Comparison of ENCODE assay signal across 8 cellular contexts in the genomic region with DNA sequence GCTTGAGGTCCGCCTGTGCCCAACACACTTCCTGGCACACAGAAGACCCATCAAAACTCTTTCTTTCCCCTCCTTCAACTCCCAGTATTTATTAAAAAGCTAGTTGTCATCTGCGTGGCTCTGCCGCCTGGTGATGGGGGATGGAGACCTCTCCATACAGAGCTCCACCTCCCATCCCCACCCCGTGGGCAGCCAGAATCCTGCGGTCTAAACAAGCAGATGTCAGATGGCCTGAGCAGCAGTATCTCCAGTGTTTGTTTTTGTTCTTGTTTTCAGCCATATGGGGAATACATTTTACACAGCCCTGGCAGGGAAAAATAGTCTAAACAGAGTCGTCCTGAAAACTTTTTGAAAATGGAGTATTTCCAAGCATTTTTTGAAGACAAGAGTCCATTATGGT.
A peak's percentile ranks its signal among the peaks of the same experiment; 100 is the strongest.
DNase-seq lines count a peak whose midpoint lies in the region; ATAC-seq and TF ChIP-seq lines count a peak whose summit lies in the region.

No MANE protein-coding gene starts in this region.

- H3K27ac ChIP-seq in foreskin keratinocyte, result no peak overlapping the region

- no peaks in the 10 kb centered on the region for H3K36me3 Mint-ChIP-seq in osteocyte (ENCODE audit: unreplicated experiment)

- H3K4me1 Mint-ChIP-seq in osteocyte (ENCODE audit: unreplicated experiment), result peaks cover 12% of the 10 kb centered on the region

- no peaks in the 10 kb centered on the region for H3K27me3 Mint-ChIP-seq in osteocyte (ENCODE audit: unreplicated experiment)

- no peak overlapping the region for H3K27ac Mint-ChIP-seq in osteocyte (ENCODE audit: unreplicated experiment)

- no peak for ATAC-seq in foreskin keratinocyte
- ATAC-seq in HG02885 (IDR thresholded peaks at IDR 0.05; ENCODE audit: poor library complexity, unreplicated experiment), result no peak

- peak; percentile 89 for DNase-seq in Ammon's horn (ENCODE audit: low spot score)
- DNase-seq in NCI-H187 treated with DMSO at 0.1 percent for 48 hours (lab: John Stamatoyannopoulos, UW), result peak; percentile 47
- peak; percentile 33 for DNase-seq in dedifferentiated amniotic fluid mesenchymal stem cell (ENCODE audit: extremely low spot score)
- DNase-seq in mucosa of gallbladder (ENCODE audit: low spot score), result peak; percentile 50
- no peak for DNase-seq in osteocyte (ENCODE audit: extremely low spot score, unreplicated experiment)
- no peak for DNase-seq in activated CD8-positive, alpha-beta memory T cell treated with anti-CD3 and anti-CD28 coated beads, Interleukin-2, amount 50 U/mL, for 48 hours
- DNase-seq in foreskin keratinocyte, result no peak

- TF ChIP-seq CTCF in osteocyte (IDR thresholded peaks at IDR 0.05) (no peak), foreskin keratinocyte (conservative IDR thresholded peaks at IDR 0.05) (no peak)

- H3K4me3 Mint-ChIP-seq in osteocyte (ENCODE audit: unreplicated experiment), result no peak overlapping the region

- no peaks in the 10 kb centered on the region for H3K27me3 ChIP-seq in foreskin keratinocyte

- peaks cover 7% of the 10 kb centered on the region for H3K4me1 ChIP-seq in foreskin keratinocyte

- no peaks in the 10 kb centered on the region for H3K9me3 Mint-ChIP-seq in osteocyte (ENCODE audit: unreplicated experiment)

Comparison
In these comparisons a context has a peak if more than half of its experiments do, and no peak if none do; other contexts are left out.
1. DNase-seq: peak in Ammon's horn (single experiment), NCI-H187 treated with DMSO at 0.1 percent for 48 hours (single experiment), dedifferentiated amniotic fluid mesenchymal stem cell (single experiment) and mucosa of gallbladder (single experiment); none in osteocyte (single experiment), activated CD8-positive, alpha-beta memory T cell treated with anti-CD3 and anti-CD28 coated beads, Interleukin-2, amount 50 U/mL, for 48 hours (single experiment) and foreskin keratinocyte (0 of 2).